ENCODE assay signal across 10 cellular contexts in genomic region chr1:39106949-39107740, GRCh38.
A peak's percentile ranks its signal among the peaks of the same experiment; 100 is the strongest.
DNase-seq lines count a peak whose midpoint lies in the region; ATAC-seq and TF ChIP-seq lines count a peak whose summit lies in the region.
"Had no signal": no experiment of that assay in that cellular context is flagged by ENCODE, and none has a peak within 500 bp of the region (broad histone marks: within the 10 kb centered on the region; RNA-seq: fewer than 3 reads in every experiment).

No MANE protein-coding gene starts in this region.

- intact Hi-C loops in PC-3 (cut with micrococcal nuclease) (no loop called here), mucosa of descending colon (cut with DNase I, micrococcal nuclease) (loop anchor here in 1 of 2 donors (10.0 kb wide), 1 partner anchor 158 kb away; no protein-coding TSS in a partner anchor)
- intact Hi-C loops in activated T-helper 2 cell treated with anti-CD3 and anti-CD28 coated beads, Interferon-gamma antibody, Interleukin-2, Interleukin-4, amounts not matched to agents 10 μg/mL and 5 μg/mL and 100 μg/mL, durations not matched to agents 14 hours and 24 hours and 36 hours (cut with micrococcal nuclease) = loop anchor here (10.0 kb wide), 2 partner anchors 298 to 618 kb away; no protein-coding TSS in a partner anchor

- H3K27ac ChIP-seq in BLaER1 (peak overlapping the region; percentile 95), PC-3 (ENCODE audit: low read length) (peak overlapping the region; percentile 54), esophagus (ENCODE audit: low read depth in 2 of 2, low read length in 1 of 2) (peak overlapping the region; percentile 20 to 95), osteoblast (ENCODE audit: low read depth, low read length) (peak overlapping the region; percentile 87)

- H3K9ac ChIP-seq in BLaER1 (peak overlapping the region; percentile 95), PC-3 (ENCODE audit: low read length) (peak overlapping the region; percentile 82)

- H3K9me3 Mint-ChIP-seq in activated T-helper 2 cell treated with anti-CD3 and anti-CD28 coated beads, Interferon-gamma antibody, Interleukin-2, Interleukin-4, amounts not matched to agents 10 μg/mL and 5 μg/mL and 100 μg/mL, durations not matched to agents 14 hours and 24 hours and 36 hours = no peaks in the 10 kb centered on the region
- H3K9me3 Mint-ChIP-seq: activated CD4-positive, alpha-beta memory T cell treated with anti-CD3 and anti-CD28 coated beads, Interleukin-2, amount 10 ng/mL, durations not matched to agents 7 days and 5 days; HFFc6 had no signal

- H3K9me2 ChIP-seq in PC-3 (replicated peaks; ENCODE audit: low read length) = no peaks in the 10 kb centered on the region

- no peaks in the 10 kb centered on the region for H3K36me3 Mint-ChIP-seq in activated T-helper 2 cell treated with anti-CD3 and anti-CD28 coated beads, Interferon-gamma antibody, Interleukin-2, Interleukin-4, amounts not matched to agents 10 μg/mL and 5 μg/mL and 100 μg/mL, durations not matched to agents 14 hours and 24 hours and 36 hours (ENCODE audit: low read depth)

- DNase-seq in PC-3 (no peak), osteoblast (ENCODE audit: insufficient read length, low spot score, missing footprints) (peak; percentile 65), GF-D8 (lab: John Stamatoyannopoulos, UW) (no peak), mucosa of descending colon (no peak), DMS153 treated with DMSO at 0.1 percent for 48 hours (lab: John Stamatoyannopoulos, UW; ENCODE audit: unreplicated experiment) (no peak)
- DNase-seq in activated T-helper 2 cell treated with anti-CD3 and anti-CD28 coated beads, Interferon-gamma antibody, Interleukin-2, Interleukin-4, amounts not matched to agents 10 μg/mL and 5 μg/mL and 100 μg/mL, durations not matched to agents 14 hours and 24 hours and 36 hours (ENCODE audit: low spot score) = no peak
- DNase-seq: activated CD4-positive, alpha-beta memory T cell treated with anti-CD3 and anti-CD28 coated beads, Interleukin-2, amount 10 ng/mL, durations not matched to agents 7 days and 5 days; HFFc6 had no signal

- no peak overlapping the region for H3K27ac Mint-ChIP-seq in activated T-helper 2 cell treated with anti-CD3 and anti-CD28 coated beads, Interferon-gamma antibody, Interleukin-2, Interleukin-4, amounts not matched to agents 10 μg/mL and 5 μg/mL and 100 μg/mL, durations not matched to agents 14 hours and 24 hours and 36 hours
- H3K27ac Mint-ChIP-seq: HFFc6 had no signal

- no peaks in the 10 kb centered on the region for H3K27me3 ChIP-seq in BLaER1
- no peaks in the 10 kb centered on the region for H3K27me3 ChIP-seq in PC-3 (ENCODE audit: low read length)
- no peaks in the 10 kb centered on the region for H3K27me3 ChIP-seq in esophagus (ENCODE audit: control insufficient read depth in 1 of 2, insufficient read depth in 2 of 2, low read length in 2 of 2)
- no peaks in the 10 kb centered on the region for H3K27me3 ChIP-seq in osteoblast (ENCODE audit: insufficient read depth, low read length)

- CTCF ChIA-PET in PC-3 (lab: Charles Lee) = interaction anchor here (1.6 kb wide), 1 partner anchor 85 kb away, joined by 6 read pairs; no protein-coding TSS in a partner anchor

- no TSS peak for BruUV-seq in PC-3 (replicated peaks; lab: Mats Ljungman, UMichigan)

- peaks cover 5% of the 10 kb centered on the region for H3F3A ChIP-seq in PC-3 (ENCODE audit: low read length, unreplicated experiment)

- peaks cover 13% of the 10 kb centered on the region for H3K27me3 Mint-ChIP-seq in activated T-helper 2 cell treated with anti-CD3 and anti-CD28 coated beads, Interferon-gamma antibody, Interleukin-2, Interleukin-4, amounts not matched to agents 10 μg/mL and 5 μg/mL and 100 μg/mL, durations not matched to agents 14 hours and 24 hours and 36 hours (ENCODE audit: low read depth)

- H3K36me3 ChIP-seq in BLaER1 = no peaks in the 10 kb centered on the region
- H3K36me3 ChIP-seq in PC-3 (ENCODE audit: low read depth, low read length) = no peaks in the 10 kb centered on the region
- no peaks in the 10 kb centered on the region for H3K36me3 ChIP-seq in esophagus (ENCODE audit: control insufficient read depth in 2 of 2, insufficient read depth in 2 of 2, low read length in 1 of 2)
- H3K36me3 ChIP-seq in osteoblast (ENCODE audit: insufficient read depth, low read length) = no peaks in the 10 kb centered on the region
- H3K36me3 ChIP-seq in mucosa of descending colon (ENCODE audit: low read depth) = no peaks in the 10 kb centered on the region

- WGBS in esophagus, 2 donors = 38 to 52% methylated on average over 11 of the region's 11 CpGs

- ATAC-seq in PC-3 (no peak), mucosa of descending colon (no peak)

- POLR2A ChIA-PET in PC-3 (lab: Charles Lee; ENCODE audit: unreplicated experiment) = interaction anchor here (0.5 to 0.6 kb wide), 2 partner anchors 24 to 1122 kb away, joined by 3 to 5 read pairs; no protein-coding TSS in a partner anchor

- peak overlapping the region; percentile 97 for H3K4me2 ChIP-seq in BLaER1
- H3K4me2 ChIP-seq in PC-3 (ENCODE audit: low read length) = peak overlapping the region; percentile 98
- peak overlapping the region; percentile 94 for H3K4me2 ChIP-seq in osteoblast (ENCODE audit: insufficient read depth, low read length)

- H3K4me1 ChIP-seq in BLaER1 (peaks cover 61% of the 10 kb centered on the region), PC-3 (ENCODE audit: insufficient read depth, low read length) (peaks cover 58% of the 10 kb centered on the region), esophagus (ENCODE audit: control insufficient read depth in 2 of 2, insufficient read depth in 2 of 2, low read length in 1 of 2) (peaks cover 0 to 3% of the 10 kb centered on the region in 2 donors), osteoblast (ENCODE audit: insufficient read depth, low read length) (peaks cover 73% of the 10 kb centered on the region), mucosa of descending colon (ENCODE audit: low read depth) (peaks cover 21% of the 10 kb centered on the region)

- H3K4me1 Mint-ChIP-seq in activated T-helper 2 cell treated with anti-CD3 and anti-CD28 coated beads, Interferon-gamma antibody, Interleukin-2, Interleukin-4, amounts not matched to agents 10 μg/mL and 5 μg/mL and 100 μg/mL, durations not matched to agents 14 hours and 24 hours and 36 hours (ENCODE audit: low read depth) = peaks cover 24% of the 10 kb centered on the region

- H3K4me3 ChIP-seq in BLaER1 (peak overlapping the region; percentile 96), PC-3 (ENCODE audit: low read length) (peak overlapping the region; percentile 86), esophagus (ENCODE audit: low read depth in 1 of 2, low read length in 2 of 2) (peak overlapping the region in 1 of 2 donors; percentile 75), osteoblast (ENCODE audit: insufficient read depth, low read length) (peak overlapping the region; percentile 84), mucosa of descending colon (no peak overlapping the region)

- H2AFZ ChIP-seq in PC-3 (ENCODE audit: low read length) (no peak overlapping the region), osteoblast (ENCODE audit: low read length) (peak overlapping the region; percentile 12)

- no peak overlapping the region for H3K4me3 Mint-ChIP-seq in activated T-helper 2 cell treated with anti-CD3 and anti-CD28 coated beads, Interferon-gamma antibody, Interleukin-2, Interleukin-4, amounts not matched to agents 10 μg/mL and 5 μg/mL and 100 μg/mL, durations not matched to agents 14 hours and 24 hours and 36 hours (ENCODE audit: low read depth)
- H3K4me3 Mint-ChIP-seq: activated CD4-positive, alpha-beta memory T cell treated with anti-CD3 and anti-CD28 coated beads, Interleukin-2, amount 10 ng/mL, durations not matched to agents 7 days and 5 days; HFFc6 had no signal

- H3K9me3 ChIP-seq in BLaER1 = no peaks in the 10 kb centered on the region
- no peaks in the 10 kb centered on the region for H3K9me3 ChIP-seq in PC-3 (ENCODE audit: low read length)
- no peaks in the 10 kb centered on the region for H3K9me3 ChIP-seq in esophagus (ENCODE audit: control insufficient read depth in 2 of 2, insufficient read depth in 1 of 2, low read depth in 1 of 2, low read length in 1 of 2)
- no peaks in the 10 kb centered on the region for H3K9me3 ChIP-seq in osteoblast (ENCODE audit: low read depth, low read length)
- H3K9me3 ChIP-seq in mucosa of descending colon = no peaks in the 10 kb centered on the region

- H3K79me2 ChIP-seq in PC-3 (ENCODE audit: low read length) = peaks cover 70% of the 10 kb centered on the region
- peaks cover 50% of the 10 kb centered on the region for H3K79me2 ChIP-seq in osteoblast (ENCODE audit: insufficient read depth, low read length)

- TF ChIP-seq CTCF in PC-3 (conservative IDR thresholded peaks at IDR 0.05; ENCODE audit: low read depth, low read length) (no peak), osteoblast (IDR thresholded peaks at IDR 0.05; ENCODE audit: extremely low read depth, low read depth, low read length) (no peak), mucosa of descending colon (IDR thresholded peaks at IDR 0.05) (no peak)

- H4K20me1 ChIP-seq in BLaER1 (peaks cover 47% of the 10 kb centered on the region), PC-3 (ENCODE audit: low read length) (peaks cover 33% of the 10 kb centered on the region; the same call in 1 of the 2 replicates), osteoblast (ENCODE audit: insufficient read depth, low read length) (peaks cover 11% of the 10 kb centered on the region)
